Comparison of ENCODE assay signal across 1 cellular context in the genomic region with DNA sequence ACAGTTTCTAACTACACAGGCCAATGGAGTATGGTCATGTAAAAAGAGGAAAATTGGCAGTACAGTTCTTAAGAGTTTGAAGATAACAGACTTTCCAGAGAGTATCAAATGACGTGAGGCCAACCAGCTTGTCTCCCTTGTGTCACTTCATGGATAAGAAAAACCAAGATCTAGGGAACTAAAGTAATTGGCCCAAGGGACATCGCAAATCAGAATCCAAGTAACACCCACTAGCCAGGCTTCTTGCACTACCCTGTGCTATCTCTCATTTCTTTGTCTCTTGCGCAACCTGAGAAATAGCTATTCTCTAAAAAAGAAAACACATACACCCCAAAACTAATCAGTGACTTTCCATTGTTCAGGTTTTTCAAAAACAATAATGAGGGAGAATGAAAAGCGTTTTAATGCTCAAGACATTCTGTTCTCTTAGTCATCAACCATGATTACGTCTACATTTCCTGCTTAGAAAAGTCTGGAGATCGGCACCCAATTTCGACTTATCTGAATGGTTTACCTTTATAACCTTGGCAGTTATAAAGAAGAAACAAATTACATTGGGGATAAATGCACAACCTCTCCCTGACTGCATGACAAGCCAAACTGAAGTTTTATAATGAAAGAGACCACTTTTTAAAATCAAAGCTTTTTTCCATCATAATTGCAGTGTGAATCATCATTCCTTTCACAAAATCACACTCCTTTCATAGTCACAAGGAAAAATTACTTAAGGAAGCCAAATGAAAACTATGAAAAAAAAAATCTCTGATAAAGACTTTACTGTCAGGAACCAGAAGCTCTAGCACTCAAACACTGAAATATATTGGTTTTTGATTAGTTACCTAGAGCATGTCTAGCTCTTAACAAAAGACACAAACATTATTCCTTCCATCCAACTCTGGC.
A peak's percentile ranks its signal among the peaks of the same experiment; 100 is the strongest.
TF ChIP-seq lines count a peak whose summit lies in the region.

No MANE protein-coding gene starts in this region.

TF ChIP-seq in HCT116, 20 proteins besides CTCF, POLR2A, EP300 and RAD21:
- TF ChIP-seq CEBPB (IDR thresholded peaks at IDR 0.05; ENCODE audit: low read depth) (peak; percentile 86), YY1 (IDR thresholded peaks at IDR 0.05; ENCODE audit: extremely low read depth, insufficient replicate concordance, low read depth, low read length) (no peak), FOSL1 (IDR thresholded peaks at IDR 0.05; ENCODE audit: low read depth) (peak; percentile 23; the same call in 1 of the 2 replicates), SP1 (IDR thresholded peaks at IDR 0.05; ENCODE audit: low read depth) (peak; percentile 36), JUND (IDR thresholded peaks at IDR 0.05) (peak; percentile 34), EZH2phosphoT487 (IDR thresholded peaks at IDR 0.05; ENCODE audit: borderline replicate concordance) (no peak)
- TF ChIP-seq, protein P1, sequence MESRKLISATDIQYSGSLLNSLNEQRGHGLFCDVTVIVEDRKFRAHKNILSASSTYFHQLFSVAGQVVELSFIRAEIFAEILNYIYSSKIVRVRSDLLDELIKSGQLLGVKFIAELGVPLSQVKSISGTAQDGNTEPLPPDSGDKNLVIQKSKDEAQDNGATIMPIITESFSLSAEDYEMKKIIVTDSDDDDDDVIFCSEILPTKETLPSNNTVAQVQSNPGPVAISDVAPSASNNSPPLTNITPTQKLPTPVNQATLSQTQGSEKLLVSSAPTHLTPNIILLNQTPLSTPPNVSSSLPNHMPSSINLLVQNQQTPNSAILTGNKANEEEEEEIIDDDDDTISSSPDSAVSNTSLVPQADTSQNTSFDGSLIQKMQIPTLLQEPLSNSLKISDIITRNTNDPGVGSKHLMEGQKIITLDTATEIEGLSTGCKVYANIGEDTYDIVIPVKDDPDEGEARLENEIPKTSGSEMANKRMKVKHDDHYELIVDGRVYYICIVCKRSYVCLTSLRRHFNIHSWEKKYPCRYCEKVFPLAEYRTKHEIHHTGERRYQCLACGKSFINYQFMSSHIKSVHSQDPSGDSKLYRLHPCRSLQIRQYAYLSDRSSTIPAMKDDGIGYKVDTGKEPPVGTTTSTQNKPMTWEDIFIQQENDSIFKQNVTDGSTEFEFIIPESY (IDR thresholded peaks at IDR 0.05; ENCODE audit: extremely low read depth, insufficient replicate concordance, low read length): no peak
- TF ChIP-seq, protein P2, sequence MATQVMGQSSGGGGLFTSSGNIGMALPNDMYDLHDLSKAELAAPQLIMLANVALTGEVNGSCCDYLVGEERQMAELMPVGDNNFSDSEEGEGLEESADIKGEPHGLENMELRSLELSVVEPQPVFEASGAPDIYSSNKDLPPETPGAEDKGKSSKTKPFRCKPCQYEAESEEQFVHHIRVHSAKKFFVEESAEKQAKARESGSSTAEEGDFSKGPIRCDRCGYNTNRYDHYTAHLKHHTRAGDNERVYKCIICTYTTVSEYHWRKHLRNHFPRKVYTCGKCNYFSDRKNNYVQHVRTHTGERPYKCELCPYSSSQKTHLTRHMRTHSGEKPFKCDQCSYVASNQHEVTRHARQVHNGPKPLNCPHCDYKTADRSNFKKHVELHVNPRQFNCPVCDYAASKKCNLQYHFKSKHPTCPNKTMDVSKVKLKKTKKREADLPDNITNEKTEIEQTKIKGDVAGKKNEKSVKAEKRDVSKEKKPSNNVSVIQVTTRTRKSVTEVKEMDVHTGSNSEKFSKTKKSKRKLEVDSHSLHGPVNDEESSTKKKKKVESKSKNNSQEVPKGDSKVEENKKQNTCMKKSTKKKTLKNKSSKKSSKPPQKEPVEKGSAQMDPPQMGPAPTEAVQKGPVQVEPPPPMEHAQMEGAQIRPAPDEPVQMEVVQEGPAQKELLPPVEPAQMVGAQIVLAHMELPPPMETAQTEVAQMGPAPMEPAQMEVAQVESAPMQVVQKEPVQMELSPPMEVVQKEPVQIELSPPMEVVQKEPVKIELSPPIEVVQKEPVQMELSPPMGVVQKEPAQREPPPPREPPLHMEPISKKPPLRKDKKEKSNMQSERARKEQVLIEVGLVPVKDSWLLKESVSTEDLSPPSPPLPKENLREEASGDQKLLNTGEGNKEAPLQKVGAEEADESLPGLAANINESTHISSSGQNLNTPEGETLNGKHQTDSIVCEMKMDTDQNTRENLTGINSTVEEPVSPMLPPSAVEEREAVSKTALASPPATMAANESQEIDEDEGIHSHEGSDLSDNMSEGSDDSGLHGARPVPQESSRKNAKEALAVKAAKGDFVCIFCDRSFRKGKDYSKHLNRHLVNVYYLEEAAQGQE (IDR thresholded peaks at IDR 0.05; ENCODE audit: low read depth): no peak
TF ChIP-seq in HCT116: peak in this region for 4.
